ENCODE assay signal across 1 cellular context in genomic region chr5:124744170-124744911, GRCh38.
TF ChIP-seq lines count a peak whose summit lies in the region.

No MANE protein-coding gene starts in this region.

TF ChIP-seq in H1, 55 proteins besides CTCF, POLR2A, EP300 and RAD21 (continued from another document):
- TF ChIP-seq USF2 (IDR thresholded peaks at IDR 0.05; ENCODE audit: low read length) (no peak), TAF1 (IDR thresholded peaks at IDR 0.05; ENCODE audit: low read depth, low read length) (no peak), SUZ12 (IDR thresholded peaks at IDR 0.05; ENCODE audit: low read length) (no peak), SP4 (IDR thresholded peaks at IDR 0.05; ENCODE audit: low read length) (no peak), JUND (IDR thresholded peaks at IDR 0.05; ENCODE audit: low read length) (no peak), TEAD4 (IDR thresholded peaks at IDR 0.05; ENCODE audit: low read depth, low read length) (no peak), NRF1 (IDR thresholded peaks at IDR 0.05; ENCODE audit: low read depth, low read length) (no peak), CREB1 (IDR thresholded peaks at IDR 0.05) (no peak), CTBP2 (IDR thresholded peaks at IDR 0.05; ENCODE audit: borderline replicate concordance, insufficient read depth, insufficient read length, low read length) (no peak), BRCA1 (IDR thresholded peaks at IDR 0.05; ENCODE audit: low read depth, low read length) (no peak), E2F6 (IDR thresholded peaks at IDR 0.05) (no peak), SRF (IDR thresholded peaks at IDR 0.05; ENCODE audit: low read depth, low read length) (no peak), ATF2 (IDR thresholded peaks at IDR 0.05; ENCODE audit: low read length) (no peak), TBP (IDR thresholded peaks at IDR 0.05; ENCODE audit: low read depth, low read length) (no peak), NANOG (IDR thresholded peaks at IDR 0.05; ENCODE audit: insufficient read depth, low read depth, low read length, poor library complexity, severe bottlenecking) (no peak), KDM4A (IDR thresholded peaks at IDR 0.05; ENCODE audit: low read depth, low read length, severe bottlenecking) (no peak), SIX5 (IDR thresholded peaks at IDR 0.05; ENCODE audit: low read depth, low read length) (no peak)
